In genomic region chr4:86453044-86453501, GRCh38 we compare ENCODE assay signal across 10 cellular contexts.
DNase-seq lines count a peak whose midpoint lies in the region; ATAC-seq, FAIRE-seq and TF ChIP-seq lines count a peak whose summit lies in the region.
"Had no signal": no experiment of that assay in that cellular context is flagged by ENCODE, and none has a peak within 500 bp of the region (broad histone marks: within the 10 kb centered on the region; RNA-seq: fewer than 3 reads in every experiment).

No MANE protein-coding gene starts in this region.

- H3K36me3 Mint-ChIP-seq in activated T-cell treated with anti-CD3 and anti-CD28 coated beads, Interleukin-2, amount 50 U/mL, for 72 hours (ENCODE audit: insufficient read depth in 2 of 2), result no peaks in the 10 kb centered on the region

- peak overlapping the region; percentile 69 for H2BK12ac ChIP-seq in neuronal stem cell (ENCODE audit: low read length)

- peaks cover 7% of the 10 kb centered on the region for H3K27me3 Mint-ChIP-seq in activated T-cell treated with anti-CD3 and anti-CD28 coated beads, Interleukin-2, amount 50 U/mL, for 72 hours (ENCODE audit: low read depth)

- no CpG with 5 or more reads among the region's 8 CpGs for WGBS in neuronal stem cell (ENCODE audit: extremely low coverage in 2 of 2, insufficient read length in 2 of 2, insufficient replicate concordance in 1 of 2), 2 donors

- peak overlapping the region; percentile 77 for H2BK120ac ChIP-seq in neuronal stem cell (ENCODE audit: low read depth, low read length)

- TF ChIP-seq CTCF in BE2C (IDR thresholded peaks at IDR 0.05; ENCODE audit: low read depth, low read length), result no peak

- H3K4me2 ChIP-seq in neuronal stem cell (ENCODE audit: insufficient read depth, low read length, poor library complexity, severe bottlenecking), result no peak overlapping the region
- H3K4me2 ChIP-seq: BLaER1 had no signal

- no peak overlapping the region for H3K14ac ChIP-seq in neuronal stem cell (ENCODE audit: low read length)

- ATAC-seq in activated T-cell treated with anti-CD3 and anti-CD28 coated beads, Interleukin-2, amount 50 U/mL, for 72 hours (replicated peaks in 1 of 2), result no peak

- FAIRE-seq in GM19239 (lab: Jason Lieb, UNC), result no peak

- peak overlapping the region; percentile 56 for H3K27ac ChIP-seq in neuronal stem cell (replicated peaks; ENCODE audit: low read length)
- H3K27ac ChIP-seq: BLaER1 had no signal

- H3K4ac ChIP-seq in neuronal stem cell (ENCODE audit: low read length), result peak overlapping the region; percentile 85

- peak overlapping the region; percentile 79 for H2BK5ac ChIP-seq in neuronal stem cell (ENCODE audit: low read length)

- H3K9me3 ChIP-seq in neuronal stem cell (replicated peaks in 1 of 2; ENCODE audit: control insufficient read depth in 2 of 2, insufficient read depth in 1 of 2, low read depth in 1 of 2, low read length in 2 of 2) (peaks cover 0 to 19% of the 10 kb centered on the region in 2 donors), BE2C (no peaks in the 10 kb centered on the region)
- H3K9me3 ChIP-seq: BLaER1 had no signal

- no peak overlapping the region for H4K91ac ChIP-seq in neuronal stem cell (ENCODE audit: low read depth, low read length, poor library complexity)

- peak overlapping the region; percentile 34 for H2BK15ac ChIP-seq in neuronal stem cell (ENCODE audit: low read length)

- no peak overlapping the region for H3K27ac Mint-ChIP-seq in activated T-cell treated with anti-CD3 and anti-CD28 coated beads, Interleukin-2, amount 50 U/mL, for 72 hours

- no peak overlapping the region for H2AFZ ChIP-seq in neuronal stem cell (ENCODE audit: low read length)

- H3K18ac ChIP-seq in neuronal stem cell (ENCODE audit: low read length), result peak overlapping the region; percentile 87

- peaks cover 6% of the 10 kb centered on the region for H3K4me1 Mint-ChIP-seq in activated T-cell treated with anti-CD3 and anti-CD28 coated beads, Interleukin-2, amount 50 U/mL, for 72 hours (ENCODE audit: low read depth)

- peak overlapping the region; percentile 27 for H3K9ac ChIP-seq in neuronal stem cell (ENCODE audit: low read depth, low read length, poor library complexity)
- H3K9ac ChIP-seq: BLaER1 had no signal

- H3K23ac ChIP-seq in neuronal stem cell (ENCODE audit: low read depth, low read length, poor library complexity), result no peak overlapping the region

- H4K8ac ChIP-seq in neuronal stem cell (ENCODE audit: low read depth, low read length), result no peak overlapping the region

- H3K4me3 Mint-ChIP-seq in activated T-cell treated with anti-CD3 and anti-CD28 coated beads, Interleukin-2, amount 50 U/mL, for 72 hours, result no peak overlapping the region

- H2AK5ac ChIP-seq in neuronal stem cell (ENCODE audit: low read depth, low read length), result peak overlapping the region; percentile 99

- H3K4me3 ChIP-seq in neuronal stem cell (ENCODE audit: low read length in 2 of 2) (no peak overlapping the region), BE2C (ENCODE audit: low read depth, low read length) (no peak overlapping the region)
- H3K4me3 ChIP-seq: BLaER1 had no signal

- H3K79me1 ChIP-seq in neuronal stem cell (ENCODE audit: low read depth, low read length), result no peaks in the 10 kb centered on the region

- H3K36me3 ChIP-seq in neuronal stem cell (replicated peaks in 1 of 2; ENCODE audit: control insufficient read depth in 2 of 2, insufficient read depth in 2 of 2, low read length in 2 of 2) (no peaks in the 10 kb centered on the region), BE2C (no peaks in the 10 kb centered on the region)
- H3K36me3 ChIP-seq: BLaER1 had no signal

- H3K9me3 Mint-ChIP-seq in activated T-cell treated with anti-CD3 and anti-CD28 coated beads, Interleukin-2, amount 50 U/mL, for 72 hours, result no peaks in the 10 kb centered on the region

- DNase-seq in AG08396 (ENCODE audit: low spot score) (peak; percentile 22), NCI-H69 (lab: John Stamatoyannopoulos, UW) (peak; percentile 93), fibroblast of peridontal ligament (ENCODE audit: extremely low read depth) (peak; percentile 78), neuronal stem cell (ENCODE audit: low spot score) (no peak), GF-D8 (lab: John Stamatoyannopoulos, UW) (no peak), BE2C (no peak), GM19239 (ENCODE audit: insufficient read length, low spot score) (no peak)
- no peak for DNase-seq in activated T-cell treated with anti-CD3 and anti-CD28 coated beads, Interleukin-2, amount 50 U/mL, for 72 hours
- DNase-seq: activated gamma-delta T cell had no signal

- no peaks in the 10 kb centered on the region for H3K27me3 ChIP-seq in neuronal stem cell (ENCODE audit: control insufficient read depth in 3 of 3, insufficient read depth in 3 of 3, low read depth in 1 of 3, low read length in 3 of 3)
- no peaks in the 10 kb centered on the region for H3K27me3 ChIP-seq in BE2C
- H3K27me3 ChIP-seq: BLaER1 had no signal

- H3K4me1 ChIP-seq in neuronal stem cell (ENCODE audit: control insufficient read depth in 2 of 2, insufficient read depth in 1 of 2, low read depth in 1 of 2, low read length in 2 of 2) (peaks cover 9 to 19% of the 10 kb centered on the region in 2 donors), BE2C (peaks cover 18% of the 10 kb centered on the region)
- H3K4me1 ChIP-seq: BLaER1 had no signal

Comparison
In these comparisons a context has a peak if more than half of its experiments do, and no peak if none do; other contexts are left out.
1. DNase-seq: peak in AG08396 (single experiment), NCI-H69 (single experiment) and fibroblast of peridontal ligament (single experiment); none in neuronal stem cell (single experiment), GF-D8 (single experiment), BE2C (single experiment), activated T-cell treated with anti-CD3 and anti-CD28 coated beads, Interleukin-2, amount 50 U/mL, for 72 hours (0 of 2) and GM19239 (single experiment).